ENCODE assay signal across 10 cellular contexts in genomic region chr1:206714331-206715058, GRCh38. TPM values are rescaled to one million over a fixed set of nuclear protein-coding genes. Genes with fewer than 3 reads are reported as not detected.
DNase-seq lines count a peak whose midpoint lies in the region; ATAC-seq and TF ChIP-seq lines count a peak whose summit lies in the region.
"Had no signal": no experiment of that assay in that cellular context is flagged by ENCODE, and none has a peak within 500 bp of the region (broad histone marks: within the 10 kb centered on the region; RNA-seq: fewer than 3 reads in every experiment).

No MANE protein-coding gene starts in this region.

- H3K9me3 ChIP-seq in BLaER1 treated with 17β-estradiol and CSF1 and Interleukin-3, amounts not matched to agents 10 nM and 100 nM (replicated peaks in 1 of 11) = no peaks in the 10 kb centered on the region
- no peaks in the 10 kb centered on the region for H3K9me3 ChIP-seq in naive thymus-derived CD4-positive, alpha-beta T cell (ENCODE audit: control insufficient read depth in 2 of 3, low read length in 3 of 3)

- POLR2A ChIA-PET in naive thymus-derived CD4-positive, alpha-beta T cell (lab: Charles Lee) = interaction anchor here (0.6 to 1.3 kb wide), 6 partner anchors 10 to 235 kb away, joined by 3 to 4 read pairs (median 3); no protein-coding TSS in a partner anchor

- no peak for TF ChIP-seq CTCF in chondrocyte (IDR thresholded peaks at IDR 0.05)
- TF ChIP-seq CTCF in GM10266 (IDR thresholded peaks at IDR 0.05; ENCODE audit: control insufficient read depth, insufficient read depth, low read depth, missing control alignments) = no peak

- no peaks in the 10 kb centered on the region for H3K27me3 ChIP-seq in BLaER1 treated with 17β-estradiol and CSF1 and Interleukin-3, amounts not matched to agents 10 nM and 100 nM
- H3K27me3 ChIP-seq in naive thymus-derived CD4-positive, alpha-beta T cell (ENCODE audit: control insufficient read depth in 2 of 2, insufficient read depth in 2 of 2, low read length in 2 of 2) = no peaks in the 10 kb centered on the region

- H3K9me3 Mint-ChIP-seq in chondrocyte (ENCODE audit: low read depth) = no peaks in the 10 kb centered on the region
- H3K9me3 Mint-ChIP-seq in naive thymus-derived CD4-positive, alpha-beta T cell = no peaks in the 10 kb centered on the region
- no peaks in the 10 kb centered on the region for H3K9me3 Mint-ChIP-seq in stimulated activated naive CD8-positive, alpha-beta T cell treated with anti-CD3 and anti-CD28 coated beads, Interleukin-15, amount 100 ng/mL, for 72 hours
- H3K9me3 Mint-ChIP-seq: dendritic cell treated with granulocyte-macrophage colony-stimulating factor and Interleukin-4, amounts not matched to agents 40 ng/mL and 50 ng/mL, for 4 days had no signal

- H3K27ac ChIP-seq in BLaER1 treated with 17β-estradiol and CSF1 and Interleukin-3, amounts not matched to agents 10 nM and 100 nM = peak overlapping the region in 9 of 11 experiments; percentile 51 to 92 (median 84); a peak in 17 of 22 replicates
- no peak overlapping the region for H3K27ac ChIP-seq in naive thymus-derived CD4-positive, alpha-beta T cell (ENCODE audit: low read depth, low read length)

- peaks cover 51% of the 10 kb centered on the region for H3K4me1 Mint-ChIP-seq in chondrocyte (ENCODE audit: low read depth)
- H3K4me1 Mint-ChIP-seq in naive thymus-derived CD4-positive, alpha-beta T cell = peaks cover 71 to 89% (median 82%) of the 10 kb centered on the region in 7 donors
- H3K4me1 Mint-ChIP-seq in stimulated activated naive CD8-positive, alpha-beta T cell treated with anti-CD3 and anti-CD28 coated beads, Interleukin-15, amount 100 ng/mL, for 72 hours = peaks cover 87% of the 10 kb centered on the region

- CTCF ChIA-PET in naive thymus-derived CD4-positive, alpha-beta T cell (lab: Charles Lee) = interaction anchor here (0.6 to 3.2 kb wide), 3 partner anchors 11 to 199 kb away, joined by 3 to 21 read pairs (median 5); no protein-coding TSS in a partner anchor

- peak overlapping the region; percentile 65 to 98 (median 97) for H3K4me2 ChIP-seq in BLaER1 treated with 17β-estradiol and CSF1 and Interleukin-3, amounts not matched to agents 10 nM and 100 nM

- peak overlapping the region in 8 of 11 experiments; percentile 2 to 59 (median 40); a peak in 13 of 22 replicates for H3K9ac ChIP-seq in BLaER1 treated with 17β-estradiol and CSF1 and Interleukin-3, amounts not matched to agents 10 nM and 100 nM

- H4K20me1 ChIP-seq in BLaER1 treated with 17β-estradiol and CSF1 and Interleukin-3, amounts not matched to agents 10 nM and 100 nM = peaks cover 39 to 100% (median 81%) of the 10 kb centered on the region in 11 experiments; a peak in 20 of 22 replicates

- H3K27me3 Mint-ChIP-seq in chondrocyte (ENCODE audit: low read depth) = no peaks in the 10 kb centered on the region
- H3K27me3 Mint-ChIP-seq in naive thymus-derived CD4-positive, alpha-beta T cell = no peaks in the 10 kb centered on the region
- no peaks in the 10 kb centered on the region for H3K27me3 Mint-ChIP-seq in stimulated activated naive CD8-positive, alpha-beta T cell treated with anti-CD3 and anti-CD28 coated beads, Interleukin-15, amount 100 ng/mL, for 72 hours
- H3K27me3 Mint-ChIP-seq: dendritic cell treated with granulocyte-macrophage colony-stimulating factor and Interleukin-4, amounts not matched to agents 40 ng/mL and 50 ng/mL, for 4 days had no signal

- H3K36me3 ChIP-seq in BLaER1 treated with 17β-estradiol and CSF1 and Interleukin-3, amounts not matched to agents 10 nM and 100 nM = peaks cover 0 to 26% (median 10%) of the 10 kb centered on the region in 11 experiments; a peak in 7 of 22 replicates
- H3K36me3 ChIP-seq in naive thymus-derived CD4-positive, alpha-beta T cell (ENCODE audit: control insufficient read depth in 2 of 3, insufficient read depth in 3 of 3, low read length in 3 of 3) = no peaks in the 10 kb centered on the region

- no peaks in the 10 kb centered on the region for H3K36me3 Mint-ChIP-seq in chondrocyte (ENCODE audit: low read depth)
- peaks cover 0 to 5% (median 0%) of the 10 kb centered on the region in 5 donors for H3K36me3 Mint-ChIP-seq in naive thymus-derived CD4-positive, alpha-beta T cell

- ATAC-seq in naive thymus-derived CD4-positive, alpha-beta T cell = peak; percentile 58
- no peak for ATAC-seq in HG03565 (IDR thresholded peaks at IDR 0.05; ENCODE audit: unreplicated experiment)
- ATAC-seq in stimulated activated naive CD8-positive, alpha-beta T cell treated with anti-CD3 and anti-CD28 coated beads, Interleukin-15, amount 100 ng/mL, for 72 hours = no peak

- H3K4me3 ChIP-seq in BLaER1 treated with 17β-estradiol and CSF1 and Interleukin-3, amounts not matched to agents 10 nM and 100 nM = no peak overlapping the region
- H3K4me3 ChIP-seq in naive thymus-derived CD4-positive, alpha-beta T cell (ENCODE audit: low read length) = no peak overlapping the region

- peaks cover 80 to 100% (median 97%) of the 10 kb centered on the region in 10 experiments for H3K4me1 ChIP-seq in BLaER1 treated with 17β-estradiol and CSF1 and Interleukin-3, amounts not matched to agents 10 nM and 100 nM
- H3K4me1 ChIP-seq in naive thymus-derived CD4-positive, alpha-beta T cell (ENCODE audit: control insufficient read depth in 2 of 2, insufficient read depth in 2 of 2, low read length in 2 of 2) = peaks cover 30 to 59% of the 10 kb centered on the region in 2 donors

- H3K27ac Mint-ChIP-seq in chondrocyte (ENCODE audit: unreplicated experiment) = peak overlapping the region; percentile 82
- H3K27ac Mint-ChIP-seq in naive thymus-derived CD4-positive, alpha-beta T cell = peak overlapping the region in 7 of 9 donors; percentile 20 to 89 (median 73)
- no peak overlapping the region for H3K27ac Mint-ChIP-seq in stimulated activated naive CD8-positive, alpha-beta T cell treated with anti-CD3 and anti-CD28 coated beads, Interleukin-15, amount 100 ng/mL, for 72 hours
- H3K27ac Mint-ChIP-seq: dendritic cell treated with granulocyte-macrophage colony-stimulating factor and Interleukin-4, amounts not matched to agents 40 ng/mL and 50 ng/mL, for 4 days had no signal

- H3K4me3 Mint-ChIP-seq in chondrocyte (ENCODE audit: unreplicated experiment) = peak overlapping the region; percentile 25
- H3K4me3 Mint-ChIP-seq in naive thymus-derived CD4-positive, alpha-beta T cell = peak overlapping the region in 8 of 10 donors; percentile 5 to 72 (median 44)
- H3K4me3 Mint-ChIP-seq in stimulated activated naive CD8-positive, alpha-beta T cell treated with anti-CD3 and anti-CD28 coated beads, Interleukin-15, amount 100 ng/mL, for 72 hours = no peak overlapping the region
- H3K4me3 Mint-ChIP-seq: dendritic cell treated with granulocyte-macrophage colony-stimulating factor and Interleukin-4, amounts not matched to agents 40 ng/mL and 50 ng/mL, for 4 days had no signal

- intact Hi-C loops in naive thymus-derived CD4-positive, alpha-beta T cell (cut with micrococcal nuclease) = no loop called here

- peak; percentile 25 to 48 for DNase-seq in NCI-H446 (lab: John Stamatoyannopoulos, UW)
- DNase-seq in chondrocyte (ENCODE audit: low spot score) = no peak
- DNase-seq in naive thymus-derived CD4-positive, alpha-beta T cell = no peak
- no peak for DNase-seq in NCI-H1436 (lab: John Stamatoyannopoulos, UW)
- no peak for DNase-seq in GM10266 (ENCODE audit: extremely low spot score)
- no peak for DNase-seq in stimulated activated naive CD8-positive, alpha-beta T cell treated with anti-CD3 and anti-CD28 coated beads, Interleukin-15, amount 100 ng/mL, for 72 hours
- DNase-seq: NCI-H1092 treated with DMSO at 0.1 percent for 48 hours had no signal

RNA-seq across cellular contexts. Expression of gene MAPKAPK2, which starts 29.8 kb away (rescaled TPM):
- total RNA-seq in chondrocyte = 66.6 to 88.0 TPM (median 87.9 TPM) in 3 replicates
- 100 to 1,000 TPM in 1 of 5 experiments, 10 to 100 TPM in 4; 49.6 to 123 (median 80.5) TPM for total RNA-seq in naive thymus-derived CD4-positive, alpha-beta T cell
- 1 to 10 TPM; 1.4 to 2.0 TPM for polyA plus RNA-seq in naive thymus-derived CD4-positive, alpha-beta T cell

RNA-seq across cellular contexts. Expression of gene IL19, which starts 56.1 kb away (rescaled TPM):
- total RNA-seq in chondrocyte = not detected in 3 replicates
- not detected for total RNA-seq in naive thymus-derived CD4-positive, alpha-beta T cell
- not detected for polyA plus RNA-seq in naive thymus-derived CD4-positive, alpha-beta T cell

RNA-seq across cellular contexts. Expression of gene IL10, which starts 57.8 kb away (rescaled TPM):
- not detected in 3 replicates for total RNA-seq in chondrocyte
- 1 to 10 TPM in 2 of 5 experiments, under 1 TPM in 2, not detected in 1; 0.19 to 2.7 (median 0.69) TPM for total RNA-seq in naive thymus-derived CD4-positive, alpha-beta T cell
- not detected for polyA plus RNA-seq in naive thymus-derived CD4-positive, alpha-beta T cell

Comparison
In these comparisons a context has a peak if more than half of its experiments do, and no peak if none do; other contexts are left out.
1. DNase-seq: peak in NCI-H446 (2 of 2); none in chondrocyte (single experiment), naive thymus-derived CD4-positive, alpha-beta T cell (0 of 9), NCI-H1436 (single experiment), GM10266 (single experiment) and stimulated activated naive CD8-positive, alpha-beta T cell treated with anti-CD3 and anti-CD28 coated beads, Interleukin-15, amount 100 ng/mL, for 72 hours (0 of 2).
2. H3K27ac Mint-ChIP-seq: peak in chondrocyte (single experiment) and naive thymus-derived CD4-positive, alpha-beta T cell (7 of 9); none in stimulated activated naive CD8-positive, alpha-beta T cell treated with anti-CD3 and anti-CD28 coated beads, Interleukin-15, amount 100 ng/mL, for 72 hours (0 of 2).
3. H3K4me3 Mint-ChIP-seq: peak in chondrocyte (single experiment) and naive thymus-derived CD4-positive, alpha-beta T cell (8 of 10); none in stimulated activated naive CD8-positive, alpha-beta T cell treated with anti-CD3 and anti-CD28 coated beads, Interleukin-15, amount 100 ng/mL, for 72 hours (0 of 2).